Comparison of ENCODE assay signal across 8 cellular contexts in genomic region chr11:107598225-107599139, GRCh38. TPM values are rescaled to one million over a fixed set of nuclear protein-coding genes. Genes with fewer than 3 reads are reported as not detected.
A peak's percentile ranks its signal among the peaks of the same experiment; 100 is the strongest.
DNase-seq lines count a peak whose midpoint lies in the region; TF ChIP-seq lines count a peak whose summit lies in the region.

No MANE protein-coding gene starts in this region.

- H3K27me3 ChIP-seq in GM23248 (replicated peaks; ENCODE audit: insufficient read depth), result 0 out of 2 replicates have a peak, but pooled peaks cover 6% of the 10 kb centered on the region

- H3K9me2 ChIP-seq in GM23248 (ENCODE audit: insufficient read depth), result no peaks in the 10 kb centered on the region

- no peak overlapping the region for H2AFZ ChIP-seq in GM23248

- no peaks in the 10 kb centered on the region for H3K9me3 ChIP-seq in GM23248 (ENCODE audit: low read depth)

- no peaks in the 10 kb centered on the region for H3K36me3 ChIP-seq in GM23248 (ENCODE audit: low read depth)

- no peaks in the 10 kb centered on the region for H3K79me2 ChIP-seq in GM23248 (ENCODE audit: insufficient read depth)

- TF ChIP-seq CTCF in fibroblast of pulmonary artery (IDR thresholded peaks at IDR 0.05; ENCODE audit: low read length, missing control alignments), result peak; percentile 52

- DNase-seq in SIG-M5 treated with dmso at 0.1 percent for 504 hours (lab: John Stamatoyannopoulos, UW; ENCODE audit: unreplicated experiment) (peak; percentile 16), SIG-M5 (lab: John Stamatoyannopoulos, UW) (no peak), GM23248 (peak; percentile 54), NCI-H460 (ENCODE audit: extremely low read depth, low read depth) (peak; percentile 19), fibroblast of pulmonary artery (ENCODE audit: low read depth) (peak; percentile 14), NCI-H510A treated with DMSO at 0.1 percent for 48 hours (lab: John Stamatoyannopoulos, UW) (no peak), hippocampal formation (lab: John Stamatoyannopoulos, UW) (no peak)
- no peak for DNase-seq in stimulated activated CD4-positive, alpha-beta T cell treated with anti-CD3 and anti-CD28 coated beads, Interleukin-15, amount 100 ng/mL, for 24 hours

- H4K20me1 ChIP-seq in GM23248 (ENCODE audit: insufficient read depth), result no peaks in the 10 kb centered on the region

- WGBS in GM23248 (ENCODE audit: low coverage in 1 of 2, low lambda C conversion rate in 2 of 2, missing lambda C conversion rate in 2 of 2), 2 experiments, result 56 to 58% methylated on average over 6 of the region's 6 CpGs

- no peak overlapping the region for H3K27ac ChIP-seq in GM23248

- H3K4me2 ChIP-seq in GM23248 (ENCODE audit: unreplicated experiment), result no peak overlapping the region

- no peak overlapping the region for H3K9ac ChIP-seq in GM23248

- H3K4me1 ChIP-seq in GM23248 (ENCODE audit: insufficient read depth), result no peaks in the 10 kb centered on the region

- in situ Hi-C loops in GM23248 (cut with MboI), result no loop called here

- no peaks in the 10 kb centered on the region for H3F3A ChIP-seq in GM23248 (ENCODE audit: insufficient read depth)

- H3K4me3 ChIP-seq in GM23248, result no peak overlapping the region
- H3K4me3 ChIP-seq in fibroblast of pulmonary artery (replicated peaks; ENCODE audit: low read depth, low read length), result no peak overlapping the region

RNA-seq across cellular contexts. Expression of gene ELMOD1, which starts 7.5 kb away (rescaled TPM):
- 0.76 TPM in 1 of 2 replicates, not detected in the other for total RNA-seq in GM23248 (2014; rRNA removed; shearing (Covaris generic))
- 0.32 and 0.51 TPM in 2 replicates for polyA plus RNA-seq in GM23248 (2016; fragmentation: Nextera tagmentation; extraction: Ambion mirVana)
- 0.12 TPM in 1 of 2 replicates, not detected in the other for total RNA-seq in NCI-H460 (2014; rRNA removed; shearing (Covaris generic))
- polyA plus RNA-seq in NCI-H460 (2014; cell fraction: nucleus; rRNA removed), result not detected in 2 replicates

RNA-seq across cellular contexts. Expression of gene ALKBH8, which starts 32.9 kb away (rescaled TPM):
- 10.7 and 14.0 TPM in 2 replicates for total RNA-seq in GM23248 (2014; rRNA removed; shearing (Covaris generic))
- 6.6 and 6.8 TPM in 2 replicates for polyA plus RNA-seq in GM23248 (2016; fragmentation: Nextera tagmentation; extraction: Ambion mirVana)
- 5.7 and 7.9 TPM in 2 replicates for total RNA-seq in NCI-H460 (2014; rRNA removed; shearing (Covaris generic))
- polyA plus RNA-seq in NCI-H460 (2014; cell fraction: nucleus; rRNA removed), result 4.9 and 5.4 TPM in 2 replicates

Comparison
In these comparisons a context has a peak if more than half of its experiments do, and no peak if none do; other contexts are left out.
1. DNase-seq: peak in SIG-M5 treated with dmso at 0.1 percent for 504 hours (single experiment), GM23248 (single experiment), NCI-H460 (single experiment) and fibroblast of pulmonary artery (single experiment); none in SIG-M5 (single experiment), NCI-H510A treated with DMSO at 0.1 percent for 48 hours (single experiment), stimulated activated CD4-positive, alpha-beta T cell treated with anti-CD3 and anti-CD28 coated beads, Interleukin-15, amount 100 ng/mL, for 24 hours (single experiment) and hippocampal formation (0 of 2).